In the genomic region with DNA sequence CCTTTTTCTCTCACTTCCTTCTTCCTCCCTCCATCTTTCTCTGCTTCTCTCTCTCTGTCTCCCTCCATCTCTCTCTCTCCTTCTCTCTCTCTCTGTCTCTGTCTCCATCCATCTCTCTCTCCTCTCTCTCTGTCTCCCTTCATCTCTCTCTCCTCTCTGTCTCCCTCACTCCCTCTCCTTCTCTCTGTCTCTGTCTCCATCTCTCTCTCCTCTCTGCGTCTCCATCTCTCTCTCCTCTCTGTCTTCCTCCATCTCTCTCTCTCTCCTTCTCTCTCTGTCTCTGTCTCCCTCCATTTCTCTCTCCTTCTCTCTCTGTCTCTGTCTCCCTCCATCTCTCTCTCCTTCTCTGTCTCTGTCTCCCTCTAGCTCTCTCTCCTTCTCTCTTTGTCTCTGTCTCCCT, we compare ENCODE assay signal across 9 cellular contexts.
"Had no signal": no experiment of that assay in that cellular context is flagged by ENCODE, and none has a peak within 500 bp of the region (broad histone marks: within the 10 kb centered on the region; RNA-seq: fewer than 3 reads in every experiment).

No MANE protein-coding gene starts in this region.

- DNase-seq: GM23248, GOT3, H7, H9, HCEC 1CT, HFFc6 had no signal

- H3K4me1 Mint-ChIP-seq: GM23338, H9 had no signal

- ATAC-seq: GM23338, HCT116 had no signal

- H3K9me3 ChIP-seq: HAP-1 had no signal

- H3K27ac Mint-ChIP-seq: GM23338, H9, HFFc6 had no signal

- H3K27ac ChIP-seq: GM23248 had no signal

- H3K4me2 ChIP-seq: GM23338 had no signal

- H3K4me1 ChIP-seq: HAP-1 had no signal

- H3K4me3 Mint-ChIP-seq: GM23338, H9, HFFc6 had no signal

- H3K9ac ChIP-seq: GM23248 had no signal

- H3K36me3 ChIP-seq: HAP-1 had no signal

- H3K4me3 ChIP-seq: GM23248, GM23338, HAP-1 had no signal

- H2AFZ ChIP-seq: GM23248, GM23338 had no signal
